Comparison of ENCODE assay signal across 1 cellular context in genomic region chr7:127651556-127652332, GRCh38.
TF ChIP-seq lines count a peak whose summit lies in the region.

TSS of gene SND1 (plus strand) at chr7:127652194. CDS start at chr7:127652374, 180 bp downstream.

TF ChIP-seq in SK-N-SH, 30 proteins besides CTCF, POLR2A, EP300 and RAD21 (continued from another document):
- no peak; the same call in 1 of the 2 replicates for TF ChIP-seq PBX3 (IDR thresholded peaks at IDR 0.05)
- TF ChIP-seq EZH2phosphoT487 (IDR thresholded peaks at IDR 0.05; ENCODE audit: borderline replicate concordance, low read depth) = no peak
- peak; percentile 88 for TF ChIP-seq NRF1 (IDR thresholded peaks at IDR 0.05; ENCODE audit: low read depth, low read length)
- TF ChIP-seq, protein P1, sequence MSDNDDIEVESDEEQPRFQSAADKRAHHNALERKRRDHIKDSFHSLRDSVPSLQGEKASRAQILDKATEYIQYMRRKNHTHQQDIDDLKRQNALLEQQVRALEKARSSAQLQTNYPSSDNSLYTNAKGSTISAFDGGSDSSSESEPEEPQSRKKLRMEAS (IDR thresholded peaks at IDR 0.05; ENCODE audit: low read depth) = peak; percentile 83; the same call in 1 of the 2 replicates
- TF ChIP-seq POLR2AphosphoS5 (IDR thresholded peaks at IDR 0.05; ENCODE audit: low read depth, low read length) = peak; percentile 84
- peak; percentile 91 for TF ChIP-seq CHD2 (IDR thresholded peaks at IDR 0.05; ENCODE audit: low read length, partially characterized antibody)
- TF ChIP-seq, protein P2, sequence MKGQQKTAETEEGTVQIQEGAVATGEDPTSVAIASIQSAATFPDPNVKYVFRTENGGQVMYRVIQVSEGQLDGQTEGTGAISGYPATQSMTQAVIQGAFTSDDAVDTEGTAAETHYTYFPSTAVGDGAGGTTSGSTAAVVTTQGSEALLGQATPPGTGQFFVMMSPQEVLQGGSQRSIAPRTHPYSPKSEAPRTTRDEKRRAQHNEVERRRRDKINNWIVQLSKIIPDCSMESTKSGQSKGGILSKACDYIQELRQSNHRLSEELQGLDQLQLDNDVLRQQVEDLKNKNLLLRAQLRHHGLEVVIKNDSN (IDR thresholded peaks at IDR 0.05; ENCODE audit: borderline replicate concordance, low read depth) = no peak
